In the genomic region with DNA sequence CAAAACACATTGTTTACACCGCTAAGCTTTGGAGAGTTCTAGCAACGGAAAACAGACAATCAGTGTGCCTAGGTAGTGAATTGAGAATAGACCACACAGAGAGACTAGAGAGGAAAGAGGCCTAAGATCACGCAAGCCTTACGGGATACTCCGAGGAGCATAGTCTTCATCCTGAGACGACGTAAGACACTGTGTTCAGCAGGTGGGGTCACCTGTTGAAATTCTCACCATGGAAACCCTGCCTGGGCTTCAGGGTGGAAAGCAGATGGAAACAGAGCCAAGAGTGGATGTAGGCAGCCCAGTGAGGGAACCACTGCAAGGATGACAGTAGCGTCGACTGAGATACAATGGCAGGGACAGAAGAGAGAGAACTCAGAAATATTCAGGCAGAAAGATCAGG, we compare ENCODE assay signal across 14 cellular contexts. TPM values are rescaled to one million over a fixed set of nuclear protein-coding genes. Genes with fewer than 3 reads are reported as not detected.
DNase-seq lines count a peak whose midpoint lies in the region; ATAC-seq lines count a peak whose summit lies in the region.
"Had no signal": no experiment of that assay in that cellular context is flagged by ENCODE, and none has a peak within 500 bp of the region (broad histone marks: within the 10 kb centered on the region; RNA-seq: fewer than 3 reads in every experiment).

No MANE protein-coding gene starts in this region.

- peaks cover 9% of the 10 kb centered on the region for H3K4me1 Mint-ChIP-seq in activated T-helper 17 cell treated with anti-CD3 and anti-CD28 coated beads, Interleukin-2, amount 50 U/mL, for 72 hours
- no peaks in the 10 kb centered on the region for H3K4me1 Mint-ChIP-seq in memory B cell

- H3K27me3 Mint-ChIP-seq in activated T-helper 17 cell treated with anti-CD3 and anti-CD28 coated beads, Interleukin-2, amount 50 U/mL, for 72 hours = no peaks in the 10 kb centered on the region
- no peaks in the 10 kb centered on the region for H3K27me3 Mint-ChIP-seq in memory B cell
- H3K27me3 Mint-ChIP-seq: CD4-positive, alpha-beta memory T cell had no signal

- no peak overlapping the region for H3K4me3 Mint-ChIP-seq in activated T-helper 17 cell treated with anti-CD3 and anti-CD28 coated beads, Interleukin-2, amount 50 U/mL, for 72 hours
- no peak overlapping the region for H3K4me3 Mint-ChIP-seq in memory B cell

- DNase-seq in activated naive CD4-positive, alpha-beta T cell treated with anti-CD3 and anti-CD28 coated beads, Interleukin-2, amount 50 U/mL, for 72 hours (ENCODE audit: low spot score in 2 of 2) = no peak
- no peak for DNase-seq in activated naive CD4-positive, alpha-beta T cell treated with Interleukin-2 at 50 U/mL for 16 hours
- DNase-seq in memory B cell (ENCODE audit: low spot score in 2 of 2) = no peak
- no peak for DNase-seq in NCI-H510A treated with DMSO at 0.1 percent for 48 hours (lab: John Stamatoyannopoulos, UW)
- no peak for DNase-seq in iPS-NIHi7 (ENCODE audit: extremely low spot score)
- DNase-seq: C1 segment of cervical spinal cord; Calu3; CD4-positive, alpha-beta memory T cell; COR-L47; DMS153; DND-41; GOT3; HCEC 1CT had no signal

- no peaks in the 10 kb centered on the region for H3K9me3 Mint-ChIP-seq in activated naive CD4-positive, alpha-beta T cell treated with anti-CD3 and anti-CD28 coated beads, Interleukin-2, amount 50 U/mL, for 72 hours
- no peaks in the 10 kb centered on the region for H3K9me3 Mint-ChIP-seq in activated T-helper 17 cell treated with anti-CD3 and anti-CD28 coated beads, Interleukin-2, amount 50 U/mL, for 72 hours
- H3K9me3 Mint-ChIP-seq in memory B cell = no peaks in the 10 kb centered on the region

- peak overlapping the region; percentile 62 to 64 for H3K27ac Mint-ChIP-seq in activated naive CD4-positive, alpha-beta T cell treated with anti-CD3 and anti-CD28 coated beads, Interleukin-2, amount 50 U/mL, for 72 hours
- H3K27ac Mint-ChIP-seq in activated T-helper 17 cell treated with anti-CD3 and anti-CD28 coated beads, Interleukin-2, amount 50 U/mL, for 72 hours = peak overlapping the region; percentile 0
- peak overlapping the region; percentile 19 for H3K27ac Mint-ChIP-seq in memory B cell

- no peak for ATAC-seq in activated naive CD4-positive, alpha-beta T cell treated with anti-CD3 and anti-CD28 coated beads, Interleukin-2, amount 50 U/mL, for 72 hours
- no peak for ATAC-seq in activated T-helper 17 cell treated with anti-CD3 and anti-CD28 coated beads, Interleukin-2, amount 50 U/mL, for 72 hours (replicated peaks)
- no peak for ATAC-seq in memory B cell (ENCODE audit: low read depth)

- H3K36me3 Mint-ChIP-seq in activated naive CD4-positive, alpha-beta T cell treated with anti-CD3 and anti-CD28 coated beads, Interleukin-2, amount 50 U/mL, for 72 hours = peaks cover 0 to 7% of the 10 kb centered on the region in 2 donors
- peaks cover 17% of the 10 kb centered on the region for H3K36me3 Mint-ChIP-seq in activated T-helper 17 cell treated with anti-CD3 and anti-CD28 coated beads, Interleukin-2, amount 50 U/mL, for 72 hours (ENCODE audit: low read depth)
- peaks cover 39% of the 10 kb centered on the region for H3K36me3 Mint-ChIP-seq in memory B cell

RNA-seq across cellular contexts. Expression of a gene that starts 40.2 kb away (rescaled TPM):
- 10 to 100 TPM; 58.9 to 79.4 TPM for total RNA-seq in activated naive CD4-positive, alpha-beta T cell treated with anti-CD3 and anti-CD28 coated beads, Interleukin-2, amount 50 U/mL, for 72 hours
- total RNA-seq in activated T-helper 17 cell treated with anti-CD3 and anti-CD28 coated beads, Interleukin-2, amount 50 U/mL, for 72 hours = 10 to 100 TPM; 55.6 to 76.4 TPM

Comparison
In these comparisons a context has a peak if more than half of its experiments do, and no peak if none do; other contexts are left out.
1. H3K27ac Mint-ChIP-seq: peak in every context shown above with its lines; median percentile 63 in activated naive CD4-positive, alpha-beta T cell treated with anti-CD3 and anti-CD28 coated beads, Interleukin-2, amount 50 U/mL, for 72 hours; 19 in memory B cell; 0 in activated T-helper 17 cell treated with anti-CD3 and anti-CD28 coated beads, Interleukin-2, amount 50 U/mL, for 72 hours.